In the genomic region with DNA sequence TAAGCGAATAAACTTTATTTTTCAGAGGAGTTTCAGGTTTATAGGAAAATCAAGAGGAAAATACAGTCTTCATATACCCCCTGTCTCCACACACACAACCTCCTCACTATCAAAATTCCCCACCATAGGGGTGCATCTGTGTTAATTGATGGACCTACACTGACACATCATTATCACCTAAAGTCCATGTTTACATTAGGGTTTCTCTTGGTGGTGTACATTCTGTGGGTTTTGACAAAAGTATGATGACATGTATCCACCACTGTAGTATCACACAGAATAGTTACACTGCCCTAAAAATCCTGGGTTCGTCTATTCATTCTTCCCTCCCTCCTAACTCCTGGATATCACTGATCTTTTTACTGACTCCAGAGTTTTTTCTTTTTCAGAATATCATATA, we compare ENCODE assay signal across 7 cellular contexts.
"Had no signal": no experiment of that assay in that cellular context is flagged by ENCODE, and none has a peak within 500 bp of the region (broad histone marks: within the 10 kb centered on the region; RNA-seq: fewer than 3 reads in every experiment).

No MANE protein-coding gene starts in this region.

- DNase-seq: GDM1, GF-D8 had no signal

- H3K4me3 ChIP-seq: GM12878 had no signal

- FAIRE-seq: GM12878, GM12891, GM12892, GM18507, GM19239 had no signal

- ATAC-seq: GM12878 had no signal
